ENCODE assay signal across 8 cellular contexts in genomic region chr7:135509839-135510602, GRCh38.
DNase-seq lines count a peak whose midpoint lies in the region; ATAC-seq and TF ChIP-seq lines count a peak whose summit lies in the region.

TSS of gene CNOT4 (minus strand) at chr7:135510102. CDS start at chr7:135438331, 71,771 bp downstream.

- H3K27ac ChIP-seq in OCI-LY1 (ENCODE audit: low read depth, low read length, poor library complexity, severe bottlenecking): peak within 1 kb of the TSS; percentile 78

- peak within 1 kb of the TSS; percentile 79 for H3K4me3 ChIP-seq in OCI-LY1 (ENCODE audit: low read depth, low read length, poor library complexity, severe bottlenecking)

- peak within 1 kb of the TSS; percentile 96 for H3K4me2 ChIP-seq in OCI-LY1 (ENCODE audit: low read length)

- peak within 1 kb of the TSS; percentile 82 for H3K9ac ChIP-seq in OCI-LY1 (ENCODE audit: low read length)

- H4K20me1 ChIP-seq in OCI-LY1 (ENCODE audit: insufficient read depth, low read length): no peaks in the 10 kb centered on the region

- 0 out of 2 replicates have a peak, but pooled peaks cover 3% of the 10 kb centered on the region for H3F3A ChIP-seq in OCI-LY1 (ENCODE audit: insufficient read depth, low read length)

- peaks cover 42% of the 10 kb centered on the region for H3K4me1 ChIP-seq in OCI-LY1 (ENCODE audit: insufficient read depth, low read length, severe bottlenecking)

- no peak for TF ChIP-seq CTCF in OCI-LY1 (IDR thresholded peaks at IDR 0.05; ENCODE audit: low read length)

- peak; percentile 94 for ATAC-seq in GM21529 (IDR thresholded peaks at IDR 0.05; ENCODE audit: unreplicated experiment)

- no peaks in the 10 kb centered on the region for H3K9me3 ChIP-seq in OCI-LY1 (ENCODE audit: low read length)

- no peaks in the 10 kb centered on the region for H3K36me3 ChIP-seq in OCI-LY1 (ENCODE audit: insufficient read depth, low read length)

- peaks cover 46% of the 10 kb centered on the region for H3K79me2 ChIP-seq in OCI-LY1 (ENCODE audit: insufficient read depth, low read length)

- peak within 1 kb of the TSS; percentile 62 for H2AFZ ChIP-seq in OCI-LY1 (ENCODE audit: low read length)

- DNase-seq in DMS114 treated with DMSO at 0.1 percent for 48 hours (lab: John Stamatoyannopoulos, UW; ENCODE audit: unreplicated experiment): peak; percentile 93
- peak; percentile 80 for DNase-seq in HuH-7.5 (ENCODE audit: low spot score)
- peak; percentile 97 for DNase-seq in activated CD8-positive, alpha-beta memory T cell treated with anti-CD3 and anti-CD28 coated beads, Interleukin-2, amount 50 U/mL, for 4 hours
- DNase-seq in epidermal melanocyte (ENCODE audit: insufficient read length, low spot score): peak; percentile 86
- DNase-seq in midbrain (lab: John Stamatoyannopoulos, UW): peak; percentile 97
- peak; percentile 97 to 98 for DNase-seq in stimulated activated CD8-positive, alpha-beta memory T cell treated with anti-CD3 and anti-CD28 coated beads, Interleukin-15, amount 100 ng/mL, for 48 hours (ENCODE audit: low read depth in 2 of 2)

- no peaks in the 10 kb centered on the region for H3K9me2 ChIP-seq in OCI-LY1 (ENCODE audit: low read depth, low read length)

- H3K27me3 ChIP-seq in OCI-LY1 (ENCODE audit: insufficient read depth, low read length): no peaks in the 10 kb centered on the region

Comparison
In these comparisons a context has a peak if more than half of its experiments do, and no peak if none do; other contexts are left out.
1. Peak in every context shown above with its lines: DNase-seq, ATAC-seq, H3K4me3 ChIP-seq and H3K27ac ChIP-seq.